ENCODE assay signal across 16 cellular contexts in the genomic region with DNA sequence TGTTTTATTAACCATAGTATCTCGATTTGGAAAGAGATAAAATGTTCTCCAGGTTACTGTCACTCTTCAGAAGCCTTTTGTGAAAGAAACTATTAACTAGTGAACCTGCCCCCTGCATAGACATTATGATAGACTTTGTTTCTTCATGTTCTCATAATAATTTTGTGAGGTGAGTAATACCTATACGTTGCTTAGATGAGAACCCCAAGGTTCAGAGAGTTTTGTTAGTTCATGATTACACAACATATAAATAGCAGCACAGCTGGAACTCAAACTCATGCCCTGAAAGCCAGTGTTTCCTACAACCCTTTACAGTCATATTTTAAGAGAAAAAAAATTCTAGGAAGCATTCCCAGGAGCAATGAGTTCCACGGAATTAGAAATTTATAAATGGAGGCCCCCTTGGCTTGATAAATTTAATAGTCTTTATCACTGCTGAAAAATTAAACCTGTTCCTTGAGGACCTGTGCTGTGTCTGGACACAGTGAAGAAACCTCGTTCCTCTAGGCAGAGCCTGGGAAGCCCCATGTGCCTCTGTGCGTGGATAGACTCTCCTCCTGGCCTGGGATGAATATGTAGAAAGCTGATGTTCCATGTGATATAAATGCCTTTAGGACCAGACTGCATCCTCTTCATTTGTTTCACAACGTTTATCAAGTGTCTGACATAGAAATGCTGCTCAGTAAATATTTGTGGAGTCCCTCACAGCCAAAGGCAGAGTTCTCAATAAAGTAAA.
DNase-seq lines count a peak whose midpoint lies in the region; ATAC-seq and FAIRE-seq lines count a peak whose summit lies in the region.
"Had no signal": no experiment of that assay in that cellular context is flagged by ENCODE, and none has a peak within 500 bp of the region (broad histone marks: within the 10 kb centered on the region; RNA-seq: fewer than 3 reads in every experiment).

No MANE protein-coding gene starts in this region.

- no peaks in the 10 kb centered on the region for H3K27me3 Mint-ChIP-seq in activated naive CD4-positive, alpha-beta T cell treated with anti-CD3 and anti-CD28 coated beads, Interleukin-2, amount 10 ng/mL, durations not matched to agents 7 days and 5 days

- peak; percentile 47 for ATAC-seq in GM19452 (IDR thresholded peaks at IDR 0.05; ENCODE audit: unreplicated experiment)
- peak; percentile 41 for ATAC-seq in HG02852 (IDR thresholded peaks at IDR 0.05; ENCODE audit: unreplicated experiment)
- ATAC-seq in HG03442 (IDR thresholded peaks at IDR 0.05; ENCODE audit: unreplicated experiment) = peak; percentile 32
- ATAC-seq in GM19455 (IDR thresholded peaks at IDR 0.05; ENCODE audit: unreplicated experiment) = no peak
- ATAC-seq: activated CD8-positive, alpha-beta T cell treated with anti-CD3 and anti-CD28 coated beads, Interleukin-2, amount 10 ng/mL, durations not matched to agents 7 days and 5 days; heart right ventricle; left cardiac atrium had no signal

- no peak for DNase-seq in GM18507 (ENCODE audit: extremely low spot score, insufficient read length, low read depth)
- no peak for DNase-seq in activated naive CD4-positive, alpha-beta T cell treated with anti-CD3 and anti-CD28 coated beads, Interleukin-2, amount 10 ng/mL, durations not matched to agents 7 days and 5 days
- no peak for DNase-seq in pons (ENCODE audit: low spot score)
- no peak for DNase-seq in hippocampal formation (lab: John Stamatoyannopoulos, UW)
- DNase-seq: activated CD8-positive, alpha-beta T cell treated with anti-CD3 and anti-CD28 coated beads, Interleukin-2, amount 10 ng/mL, durations not matched to agents 7 days and 5 days; activated gamma-delta T cell; Caco-2; dermis blood vessel endothelial cell; heart right ventricle; left cardiac atrium; NCI-H1092; SK-N-SH had no signal

- H3K4me1 Mint-ChIP-seq in activated naive CD4-positive, alpha-beta T cell treated with anti-CD3 and anti-CD28 coated beads, Interleukin-2, amount 10 ng/mL, durations not matched to agents 7 days and 5 days = no peaks in the 10 kb centered on the region

- peaks cover 5% of the 10 kb centered on the region for H3K9me3 Mint-ChIP-seq in activated naive CD4-positive, alpha-beta T cell treated with anti-CD3 and anti-CD28 coated beads, Interleukin-2, amount 10 ng/mL, durations not matched to agents 7 days and 5 days

- FAIRE-seq in GM18507 (lab: Jason Lieb, UNC) = peak; percentile 12

- CTCF ChIA-PET in activated naive CD4-positive, alpha-beta T cell treated with anti-CD3 and anti-CD28 coated beads, Interleukin-2, amount 10 ng/mL, durations not matched to agents 7 days and 5 days (lab: Charles Lee) = no interaction called here

- no peak overlapping the region for H3K4me3 Mint-ChIP-seq in activated naive CD4-positive, alpha-beta T cell treated with anti-CD3 and anti-CD28 coated beads, Interleukin-2, amount 10 ng/mL, durations not matched to agents 7 days and 5 days
- H3K4me3 Mint-ChIP-seq: activated CD8-positive, alpha-beta T cell treated with anti-CD3 and anti-CD28 coated beads, Interleukin-2, amount 10 ng/mL, durations not matched to agents 7 days and 5 days had no signal

- no peak overlapping the region for H3K27ac Mint-ChIP-seq in activated naive CD4-positive, alpha-beta T cell treated with anti-CD3 and anti-CD28 coated beads, Interleukin-2, amount 10 ng/mL, durations not matched to agents 7 days and 5 days
- H3K27ac Mint-ChIP-seq: activated CD8-positive, alpha-beta T cell treated with anti-CD3 and anti-CD28 coated beads, Interleukin-2, amount 10 ng/mL, durations not matched to agents 7 days and 5 days had no signal

- no peaks in the 10 kb centered on the region for H3K36me3 Mint-ChIP-seq in activated naive CD4-positive, alpha-beta T cell treated with anti-CD3 and anti-CD28 coated beads, Interleukin-2, amount 10 ng/mL, durations not matched to agents 7 days and 5 days
